ENCODE assay signal across 1 cellular context in genomic region chr6:89410231-89411018, GRCh38.
TF ChIP-seq lines count a peak whose summit lies in the region.

No MANE protein-coding gene starts in this region.

TF ChIP-seq in HCT116, 20 proteins besides CTCF, POLR2A, EP300 and RAD21 (continued from another document):
- TF ChIP-seq ZBTB33 (IDR thresholded peaks at IDR 0.05; ENCODE audit: extremely low read depth, insufficient replicate concordance, low read length) (no peak), ZNF274 (IDR thresholded peaks at IDR 0.05; ENCODE audit: low read depth, low read length) (no peak), REST (IDR thresholded peaks at IDR 0.05; ENCODE audit: low read depth) (no peak), ZFX (IDR thresholded peaks at IDR 0.05) (no peak), ELF1 (IDR thresholded peaks at IDR 0.05; ENCODE audit: borderline replicate concordance, low read depth) (no peak), JUND (IDR thresholded peaks at IDR 0.05) (no peak), SP1 (IDR thresholded peaks at IDR 0.05; ENCODE audit: low read depth) (no peak), POLR2AphosphoS5 (IDR thresholded peaks at IDR 0.05; ENCODE audit: low read depth, low read length) (no peak), CEBPB (IDR thresholded peaks at IDR 0.05; ENCODE audit: low read depth) (no peak), EZH2 (IDR thresholded peaks at IDR 0.05) (no peak), MAX (IDR thresholded peaks at IDR 0.05) (no peak)
